In genomic region chr11:36363361-36364272, GRCh38 we compare ENCODE assay signal across 11 cellular contexts.
DNase-seq lines count a peak whose midpoint lies in the region; ATAC-seq and TF ChIP-seq lines count a peak whose summit lies in the region.
"Had no signal": no experiment of that assay in that cellular context is flagged by ENCODE, and none has a peak within 500 bp of the region (broad histone marks: within the 10 kb centered on the region; RNA-seq: fewer than 3 reads in every experiment).

No MANE protein-coding gene starts in this region.

- no peak overlapping the region for H3K27ac Mint-ChIP-seq in activated T-helper 17 cell treated with anti-CD3 and anti-CD28 coated beads, Interleukin-2, amount 50 U/mL, for 72 hours

- TF ChIP-seq RAD21 in Ishikawa (IDR thresholded peaks at IDR 0.05; ENCODE audit: low read depth), result no peak

- no peak overlapping the region for H3K14ac ChIP-seq in mesenchymal stem cell (ENCODE audit: low read length in 2 of 2)

- no peak overlapping the region for H3K23ac ChIP-seq in mesenchymal stem cell (ENCODE audit: low read length in 2 of 2)

- no peak for TF ChIP-seq CTCF in left lung (IDR thresholded peaks at IDR 0.05)

- peaks cover 15% of the 10 kb centered on the region for H3K4me1 Mint-ChIP-seq in activated T-helper 17 cell treated with anti-CD3 and anti-CD28 coated beads, Interleukin-2, amount 50 U/mL, for 72 hours

- no peak overlapping the region for H2BK120ac ChIP-seq in mesenchymal stem cell (ENCODE audit: low read depth, low read length)

- H3K4me1 ChIP-seq in mesenchymal stem cell (ENCODE audit: control insufficient read depth, insufficient read depth, low read depth, low read length), result peaks cover 14% of the 10 kb centered on the region
- H3K4me1 ChIP-seq in left lung, result peaks cover 0 to 41% of the 10 kb centered on the region in 2 donors
- H3K4me1 ChIP-seq: HAP-1 had no signal

- TF ChIP-seq EP300 in Ishikawa (IDR thresholded peaks at IDR 0.05; ENCODE audit: borderline replicate concordance), result no peak

- DNase-seq in EL, result peak; percentile 51
- peak; percentile 40 for DNase-seq in mesenchymal stem cell
- DNase-seq in left lung, result no peak
- DNase-seq in DMS 273 treated with DMSO at 0.1 percent for 48 hours (lab: John Stamatoyannopoulos, UW), result no peak
- DNase-seq in stimulated activated CD4-positive, alpha-beta T cell treated with anti-CD3 and anti-CD28 coated beads, Interleukin-1b, Interleukin-23, amount 100 ng/mL, for 48 hours, result no peak
- DNase-seq in NCI-H2196 treated with DMSO at 0.1 percent for 48 hours (lab: John Stamatoyannopoulos, UW; ENCODE audit: unreplicated experiment), result no peak
- DNase-seq: NK-92 treated with Interleukin-12 subunit alpha and Interleukin-12 subunit beta, amount 100 ng/mL, for 24 hours had no signal

- H3K9me3 Mint-ChIP-seq in activated T-helper 17 cell treated with anti-CD3 and anti-CD28 coated beads, Interleukin-2, amount 50 U/mL, for 72 hours, result no peaks in the 10 kb centered on the region

- H2BK5ac ChIP-seq in mesenchymal stem cell (ENCODE audit: low read depth, low read length, poor library complexity, severe bottlenecking), result peak overlapping the region; percentile 95

- peak overlapping the region; percentile 62 for H3K4me3 Mint-ChIP-seq in activated T-helper 17 cell treated with anti-CD3 and anti-CD28 coated beads, Interleukin-2, amount 50 U/mL, for 72 hours

- H3K4me3 ChIP-seq in mesenchymal stem cell (ENCODE audit: insufficient read depth in 1 of 2, low read depth in 1 of 2, low read length in 2 of 2) (no peak overlapping the region), left lung (no peak overlapping the region)
- H3K4me3 ChIP-seq: HAP-1, lung had no signal

- H3K9me3 ChIP-seq in mesenchymal stem cell (ENCODE audit: control insufficient read depth, low read length) (no peaks in the 10 kb centered on the region), left lung (no peaks in the 10 kb centered on the region)
- H3K9me3 ChIP-seq: HAP-1 had no signal

- H3K9ac ChIP-seq in mesenchymal stem cell (ENCODE audit: low read length), result no peak overlapping the region

- no peak for ATAC-seq in activated T-helper 17 cell treated with anti-CD3 and anti-CD28 coated beads, Interleukin-2, amount 50 U/mL, for 72 hours (replicated peaks)
- ATAC-seq in left lung, result no peak

- no peaks in the 10 kb centered on the region for H3K27me3 ChIP-seq in mesenchymal stem cell (ENCODE audit: control insufficient read depth in 1 of 2, insufficient read depth in 1 of 2, low read length in 2 of 2)
- H3K27me3 ChIP-seq in left lung, result peaks cover 0 to 4% of the 10 kb centered on the region in 2 donors

- no peaks in the 10 kb centered on the region for H3K79me1 ChIP-seq in mesenchymal stem cell (replicated peaks; ENCODE audit: low read length, poor library complexity, severe bottlenecking)

- H2AK5ac ChIP-seq in mesenchymal stem cell (ENCODE audit: low read length, severe bottlenecking), result peak overlapping the region; percentile 54

- no peak overlapping the region for H4K91ac ChIP-seq in mesenchymal stem cell (ENCODE audit: low read length)

- H3K36me3 ChIP-seq in mesenchymal stem cell (ENCODE audit: control insufficient read depth in 1 of 2, insufficient read depth in 2 of 2, low read depth in 1 of 2, low read length in 2 of 2) (no peaks in the 10 kb centered on the region), left lung (no peaks in the 10 kb centered on the region)
- H3K36me3 ChIP-seq: HAP-1 had no signal

- peak overlapping the region; percentile 21 for H2BK15ac ChIP-seq in mesenchymal stem cell (ENCODE audit: low read depth, poor library complexity, severe bottlenecking)

- H4K8ac ChIP-seq in mesenchymal stem cell (ENCODE audit: low read length), result peak overlapping the region; percentile 66

- 2% methylated on average over 5 of the region's 5 CpGs for WGBS in mesenchymal stem cell

- H3K27ac ChIP-seq in mesenchymal stem cell (ENCODE audit: low read length, poor library complexity, severe bottlenecking), result peak overlapping the region; percentile 100
- H3K27ac ChIP-seq in left lung, result no peak overlapping the region

- no peak overlapping the region for H2AFZ ChIP-seq in mesenchymal stem cell (ENCODE audit: low read depth, low read length)

- H3K4me2 ChIP-seq in mesenchymal stem cell (ENCODE audit: low read length, poor library complexity, severe bottlenecking), result peak overlapping the region; percentile 5

- intact Hi-C loops in left lung (cut with DNase I), result no loop called here

- H2BK12ac ChIP-seq in mesenchymal stem cell (ENCODE audit: low read length in 2 of 2), result no peak overlapping the region

- no peaks in the 10 kb centered on the region for H3K36me3 Mint-ChIP-seq in activated T-helper 17 cell treated with anti-CD3 and anti-CD28 coated beads, Interleukin-2, amount 50 U/mL, for 72 hours (ENCODE audit: low read depth)

- no peak overlapping the region for H3K4ac ChIP-seq in mesenchymal stem cell (ENCODE audit: low read depth in 1 of 2, low read length in 2 of 2)

- H3K27me3 Mint-ChIP-seq in activated T-helper 17 cell treated with anti-CD3 and anti-CD28 coated beads, Interleukin-2, amount 50 U/mL, for 72 hours, result peaks cover 11% of the 10 kb centered on the region

- H3K18ac ChIP-seq in mesenchymal stem cell (ENCODE audit: low read depth in 1 of 2, low read length in 2 of 2), result no peak overlapping the region

TF ChIP-seq in Ishikawa, 13 proteins besides CTCF, POLR2A, EP300 and RAD21:
- TF ChIP-seq CREB1 (IDR thresholded peaks at IDR 0.05; ENCODE audit: low read depth) (no peak), TEAD4 (IDR thresholded peaks at IDR 0.05) (peak; percentile 59; the same call in 1 of the 2 replicates)

Comparison
In these comparisons a context has a peak if more than half of its experiments do, and no peak if none do; other contexts are left out.
1. DNase-seq: peak in EL (single experiment) and mesenchymal stem cell (single experiment); none in left lung (0 of 2), DMS 273 treated with DMSO at 0.1 percent for 48 hours (single experiment), stimulated activated CD4-positive, alpha-beta T cell treated with anti-CD3 and anti-CD28 coated beads, Interleukin-1b, Interleukin-23, amount 100 ng/mL, for 48 hours (single experiment) and NCI-H2196 treated with DMSO at 0.1 percent for 48 hours (single experiment).